8 cellular contexts compared by ENCODE assay signal in the genomic region with DNA sequence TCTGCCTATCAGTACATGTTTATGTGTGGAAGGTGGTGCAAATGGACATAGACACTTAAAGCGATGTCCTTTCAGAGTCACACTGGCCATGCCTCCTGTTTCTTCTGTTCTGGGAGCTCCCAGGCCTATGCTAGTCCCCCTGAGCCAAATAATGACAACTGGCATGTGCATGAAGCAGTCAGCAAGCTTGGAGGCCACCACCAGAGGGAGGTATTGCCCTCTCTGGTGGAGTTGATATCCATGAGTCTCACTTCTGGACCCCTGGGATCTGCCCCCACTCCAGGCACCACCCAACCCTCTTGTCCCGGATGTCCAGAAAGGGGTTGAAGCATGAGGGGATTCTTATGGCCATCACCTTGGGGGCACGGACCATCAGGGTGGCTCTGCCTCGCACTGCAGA.
DNase-seq lines count a peak whose midpoint lies in the region; ATAC-seq and TF ChIP-seq lines count a peak whose summit lies in the region.

No MANE protein-coding gene starts in this region.

- peak; percentile 13 for DNase-seq in COLO829 (ENCODE audit: low spot score)
- peak; percentile 12 for DNase-seq in GM19238 (ENCODE audit: insufficient read length, low spot score)
- peak; percentile 84 for DNase-seq in NCI-H69 (lab: John Stamatoyannopoulos, UW)
- DNase-seq in cerebellar cortex (ENCODE audit: low spot score) = peak; percentile 16
- peak in 1 of 3 donors; percentile 56 for DNase-seq in mucosa of descending colon
- DNase-seq in inferior parietal cortex (ENCODE audit: extremely low spot score) = no peak
- DNase-seq in dedifferentiated amniotic fluid mesenchymal stem cell (ENCODE audit: extremely low spot score) = no peak

- no peaks in the 10 kb centered on the region for H3K36me3 ChIP-seq in mucosa of descending colon (ENCODE audit: low read depth)

- intact Hi-C loops in mucosa of descending colon (cut with DNase I, micrococcal nuclease) = no loop called here

- no peaks in the 10 kb centered on the region for H3K9me3 ChIP-seq in mucosa of descending colon

- H3K4me1 ChIP-seq in mucosa of descending colon (ENCODE audit: low read depth) = no peaks in the 10 kb centered on the region

- ATAC-seq in mucosa of descending colon = peak; percentile 38
- ATAC-seq in HG03565 (IDR thresholded peaks at IDR 0.05; ENCODE audit: unreplicated experiment) = no peak

- no peak for TF ChIP-seq CTCF in mucosa of descending colon (IDR thresholded peaks at IDR 0.05)

- H3K4me3 ChIP-seq in mucosa of descending colon = no peak overlapping the region

Comparison
In these comparisons a context has a peak if more than half of its experiments do, and no peak if none do; other contexts are left out.
1. DNase-seq: peak in COLO829 (single experiment), GM19238 (single experiment), NCI-H69 (single experiment) and cerebellar cortex (single experiment); none in inferior parietal cortex (single experiment) and dedifferentiated amniotic fluid mesenchymal stem cell (single experiment).